ENCODE assay signal across 1 cellular context in genomic region chr18:3211236-3211992, GRCh38.
TF ChIP-seq lines count a peak whose summit lies in the region.

No MANE protein-coding gene starts in this region.

TF ChIP-seq in HepG2, 621 proteins besides CTCF, POLR2A, EP300 and RAD21 (continued from another document):
- TF ChIP-seq ZNF407 (CRISPR knock-in tag; IDR thresholded peaks at IDR 0.05; ENCODE audit: not compliant biosample characterization) (no peak), NAIF1 (CRISPR knock-in tag; IDR thresholded peaks at IDR 0.05; ENCODE audit: borderline replicate concordance) (no peak), NR2F6 (IDR thresholded peaks at IDR 0.05) (no peak; the same call in 1 of the 2 replicates), NR2F6 (CRISPR knock-in tag; IDR thresholded peaks at IDR 0.05) (peak; percentile 66; the same call in 1 of the 2 replicates), ZNF652 (CRISPR knock-in tag; IDR thresholded peaks at IDR 0.05; ENCODE audit: borderline replicate concordance, low read depth) (peak; percentile 21; the same call in 1 of the 2 replicates), HMG20A (CRISPR knock-in tag; IDR thresholded peaks at IDR 0.05; ENCODE audit: borderline replicate concordance) (peak; percentile 65; the same call in 1 of the 2 replicates), SOX13 (IDR thresholded peaks at IDR 0.05) (peak; percentile 47; the same call in 1 of the 2 replicates), SOX13 (CRISPR knock-in tag; conservative IDR thresholded peaks at IDR 0.05 in 1 of 2, IDR thresholded peaks at IDR 0.05 in 1 of 2) (peak in 1 of 2 experiments; percentile 95; a peak in 2 of 4 replicates), ATF1 (CRISPR knock-in tag; IDR thresholded peaks at IDR 0.05) (0 out of 2 replicates have a peak, but pooled peaks have one; percentile 12), HOMEZ (CRISPR knock-in tag; IDR thresholded peaks at IDR 0.05; ENCODE audit: low read depth) (peak; percentile 31; the same call in 1 of the 2 replicates), SATB2 (CRISPR knock-in tag; IDR thresholded peaks at IDR 0.05) (no peak), TCF7 (IDR thresholded peaks at IDR 0.05; ENCODE audit: low read depth) (peak; percentile 48; the same call in 1 of the 2 replicates), ZUFSP (CRISPR knock-in tag; IDR thresholded peaks at IDR 0.05; ENCODE audit: borderline replicate concordance) (no peak), ZMYM4 (CRISPR knock-in tag; IDR thresholded peaks at IDR 0.05) (0 out of 2 replicates have a peak, but pooled peaks have one; percentile 19), KAT2B (IDR thresholded peaks at IDR 0.05; ENCODE audit: borderline replicate concordance, low read depth, low read length) (no peak), TEAD3 (CRISPR knock-in tag; optimal IDR thresholded peaks at IDR 0.05; ENCODE audit: borderline replicate concordance) (peak; percentile 28), SIX1 (CRISPR knock-in tag; IDR thresholded peaks at IDR 0.05; ENCODE audit: borderline replicate concordance) (no peak), MBD4 (IDR thresholded peaks at IDR 0.05; ENCODE audit: borderline replicate concordance, low read length) (no peak)
